8 cellular contexts compared by ENCODE assay signal in the genomic region with DNA sequence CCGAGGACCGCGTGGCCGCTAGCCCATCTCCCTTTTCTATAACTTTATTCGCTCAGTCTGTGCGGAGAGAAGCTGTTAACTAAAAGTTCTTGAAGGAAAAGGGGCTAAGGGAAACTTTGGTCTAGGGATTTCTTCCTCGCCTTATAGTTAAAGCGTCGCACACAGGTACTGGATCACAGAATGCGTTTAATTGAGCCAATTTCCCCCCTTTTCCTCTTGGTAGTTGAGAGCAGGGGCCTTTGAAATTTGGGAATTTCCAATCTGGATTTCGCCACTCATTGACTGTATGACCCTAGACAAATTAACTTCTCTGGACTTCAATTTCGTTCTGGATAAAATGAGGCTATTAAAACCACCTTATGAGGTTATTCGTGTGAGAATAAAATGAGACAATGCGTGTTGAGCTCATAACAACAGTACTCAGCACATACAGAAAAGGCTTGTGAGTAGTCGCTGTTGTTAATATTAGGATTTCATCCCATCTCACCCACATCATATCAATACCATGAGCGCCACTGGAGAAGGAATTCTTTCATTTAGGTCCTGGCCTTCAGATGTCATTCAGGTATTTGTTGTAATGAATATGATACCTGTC. TPM values are rescaled to one million over a fixed set of nuclear protein-coding genes. Genes with fewer than 3 reads are reported as not detected.
A peak's percentile ranks its signal among the peaks of the same experiment; 100 is the strongest.
DNase-seq lines count a peak whose midpoint lies in the region; ATAC-seq, FAIRE-seq and TF ChIP-seq lines count a peak whose summit lies in the region.

No MANE protein-coding gene starts in this region.

- peaks cover 39% of the 10 kb centered on the region for H3K79me2 ChIP-seq in Loucy (ENCODE audit: insufficient read depth, low read length)

- H3K27ac ChIP-seq in BLaER1 treated with 17β-estradiol and CSF1 and Interleukin-3, amounts not matched to agents 10 nM and 100 nM: peak overlapping the region; percentile 60 to 94 (median 89); a peak in 21 of 22 replicates
- H3K27ac ChIP-seq in dorsolateral prefrontal cortex: peak overlapping the region in 51 of 59 donors; percentile 17 to 93 (median 77)

- H2AFZ ChIP-seq in Loucy (ENCODE audit: low read length): peak overlapping the region; percentile 93

- no peaks in the 10 kb centered on the region for H3K9me3 Mint-ChIP-seq in nephron

- peak overlapping the region; percentile 82 to 97 (median 95) for H3K9ac ChIP-seq in BLaER1 treated with 17β-estradiol and CSF1 and Interleukin-3, amounts not matched to agents 10 nM and 100 nM
- peak overlapping the region; percentile 94 for H3K9ac ChIP-seq in Loucy (ENCODE audit: low read depth, low read length, poor library complexity, severe bottlenecking)

- no peaks in the 10 kb centered on the region for H3K27me3 ChIP-seq in BLaER1 treated with 17β-estradiol and CSF1 and Interleukin-3, amounts not matched to agents 10 nM and 100 nM
- H3K27me3 ChIP-seq in Loucy (ENCODE audit: insufficient read depth, low read length, poor library complexity, severe bottlenecking) (no peaks in the 10 kb centered on the region), dorsolateral prefrontal cortex (no peaks in the 10 kb centered on the region)

- H3K27ac Mint-ChIP-seq in nephron: peak overlapping the region; percentile 71 to 92 (median 91)

- H3K4me3 ChIP-seq in BLaER1 treated with 17β-estradiol and CSF1 and Interleukin-3, amounts not matched to agents 10 nM and 100 nM: peak overlapping the region; percentile 60 to 96 (median 89)
- H3K4me3 ChIP-seq in Loucy (ENCODE audit: low read length, poor library complexity, severe bottlenecking) (peak overlapping the region; percentile 95), dorsolateral prefrontal cortex (peak overlapping the region; percentile 60 to 97 (median 88))

- H3K9me2 ChIP-seq in Loucy (replicated peaks; ENCODE audit: low read depth, low read length): no peaks in the 10 kb centered on the region

- H3K4me1 Mint-ChIP-seq in nephron: peaks cover 12% of the 10 kb centered on the region

- intact Hi-C loops in dorsolateral prefrontal cortex (cut with DNase I): loop anchor here (2.0 to 5.0 kb wide), 3 partner anchors 93 to 284 kb away; a partner anchor contains a TSS

- no peak for FAIRE-seq in D721Med (lab: Jason Lieb, UNC)

- TF ChIP-seq CTCF in Loucy (conservative IDR thresholded peaks at IDR 0.05; ENCODE audit: low read length): no peak
- no peak for TF ChIP-seq CTCF in dorsolateral prefrontal cortex (IDR thresholded peaks at IDR 0.05 in 54 of 56, conservative IDR thresholded peaks at IDR 0.05 in 2 of 56; ENCODE audit: low read depth in 1 of 56, partially characterized antibody in 56 of 56)
- no peak for TF ChIP-seq CTCF in nephron (IDR thresholded peaks at IDR 0.05; ENCODE audit: unreplicated experiment in 3 of 3)
- TF ChIP-seq CTCF in D721Med (IDR thresholded peaks at IDR 0.05; ENCODE audit: insufficient read depth, missing control alignments): no peak

- H3K4me1 ChIP-seq in BLaER1 treated with 17β-estradiol and CSF1 and Interleukin-3, amounts not matched to agents 10 nM and 100 nM: peaks cover 17 to 38% (median 25%) of the 10 kb centered on the region in 10 experiments
- peaks cover 25% of the 10 kb centered on the region for H3K4me1 ChIP-seq in Loucy (ENCODE audit: insufficient read depth, low read length, poor library complexity, severe bottlenecking)

- no peaks in the 10 kb centered on the region for H3F3A ChIP-seq in Loucy (ENCODE audit: low read depth)

- H3K9me3 ChIP-seq in BLaER1 treated with 17β-estradiol and CSF1 and Interleukin-3, amounts not matched to agents 10 nM and 100 nM (replicated peaks in 1 of 11): peaks cover 0 to 8% (median 0%) of the 10 kb centered on the region in 11 experiments; a peak in 4 of 22 replicates
- no peaks in the 10 kb centered on the region for H3K9me3 ChIP-seq in Loucy (ENCODE audit: insufficient read depth, low read depth, low read length)

- peak overlapping the region; percentile 68 to 96 (median 84) for H3K4me2 ChIP-seq in BLaER1 treated with 17β-estradiol and CSF1 and Interleukin-3, amounts not matched to agents 10 nM and 100 nM
- H3K4me2 ChIP-seq in Loucy (ENCODE audit: low read depth, low read length, poor library complexity, severe bottlenecking): peak overlapping the region; percentile 98

- peak overlapping the region; percentile 79 to 88 (median 84) for H3K4me3 Mint-ChIP-seq in nephron

- H4K20me1 ChIP-seq in BLaER1 treated with 17β-estradiol and CSF1 and Interleukin-3, amounts not matched to agents 10 nM and 100 nM: peaks cover 0 to 41% (median 32%) of the 10 kb centered on the region in 11 experiments; a peak in 16 of 22 replicates
- H4K20me1 ChIP-seq in Loucy (ENCODE audit: insufficient read depth, low read length, poor library complexity, severe bottlenecking): peaks cover 37% of the 10 kb centered on the region

- DNase-seq in dorsolateral prefrontal cortex (no peak), D721Med (ENCODE audit: insufficient read length, low spot score) (no peak), anterior cingulate cortex (lab: John Stamatoyannopoulos, UW) (no peak)

- peaks cover 12% of the 10 kb centered on the region for H3K36me3 Mint-ChIP-seq in nephron (ENCODE audit: low read depth)

- no peak for ATAC-seq in HG03354 (IDR thresholded peaks at IDR 0.05; ENCODE audit: poor library complexity, severe bottlenecking, unreplicated experiment)
- no peak for ATAC-seq in GM21423 (IDR thresholded peaks at IDR 0.05; ENCODE audit: unreplicated experiment)

- H3K36me3 ChIP-seq in BLaER1 treated with 17β-estradiol and CSF1 and Interleukin-3, amounts not matched to agents 10 nM and 100 nM: peaks cover 15 to 28% (median 24%) of the 10 kb centered on the region in 11 experiments; a peak in 21 of 22 replicates
- H3K36me3 ChIP-seq in Loucy (ENCODE audit: insufficient read depth, low read length): no peaks in the 10 kb centered on the region

- no peaks in the 10 kb centered on the region for H3K27me3 Mint-ChIP-seq in nephron (ENCODE audit: low read depth)

RNA-seq across cellular contexts. Expression of a gene that starts 0.8 kb away (rescaled TPM):
- 100 to 1,000 TPM in 41 of 120 experiments, 10 to 100 TPM in 79; 32.9 to 139 (median 93.6) TPM for total RNA-seq in dorsolateral prefrontal cortex
